Comparison of ENCODE assay signal across 8 cellular contexts in the genomic region with DNA sequence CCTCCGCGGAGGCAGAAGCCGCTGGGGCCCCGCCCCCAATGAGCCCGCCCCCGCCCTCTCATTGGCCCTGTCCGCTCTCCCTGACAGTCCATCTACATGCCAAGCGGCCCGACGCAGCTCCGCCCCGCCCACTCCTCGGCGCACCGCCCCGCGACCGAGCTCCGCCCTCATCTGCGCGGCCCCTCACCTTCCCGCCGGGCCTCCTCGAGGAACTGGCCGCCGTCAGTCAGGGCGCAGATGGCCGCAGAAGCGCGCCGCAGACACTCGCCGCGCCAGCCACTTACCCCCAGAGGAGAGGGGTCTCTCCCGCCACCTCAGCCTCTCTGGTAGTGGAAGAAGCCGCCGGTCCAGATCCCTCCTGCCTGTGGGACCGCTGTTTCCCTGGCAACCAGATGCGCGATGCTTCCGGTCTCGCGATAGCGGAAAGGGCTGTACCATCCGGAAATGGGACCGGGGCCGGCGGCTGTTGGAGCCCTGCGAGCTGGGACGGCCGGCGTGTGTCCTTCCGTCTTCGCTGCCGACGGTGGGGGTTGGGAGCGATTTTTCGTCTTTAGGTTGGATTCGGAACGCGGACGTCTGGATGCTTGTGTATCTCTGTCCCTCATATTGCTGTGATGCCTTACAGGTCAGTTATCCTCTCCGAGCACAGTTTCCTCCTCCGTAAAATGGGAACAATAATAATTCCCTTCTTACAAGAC. TPM values are rescaled to one million over a fixed set of nuclear protein-coding genes. Genes with fewer than 3 reads are reported as not detected.
DNase-seq lines count a peak whose midpoint lies in the region; ATAC-seq and TF ChIP-seq lines count a peak whose summit lies in the region.

A gene (minus strand): TSS at position 401 of the 698 bp plus-strand sequence. CDS start 6,317 bp downstream, outside the sequence.

- H3K9me3 ChIP-seq in esophagus (ENCODE audit: control insufficient read depth in 2 of 2, insufficient read depth in 1 of 2, low read depth in 1 of 2, low read length in 1 of 2) (no peaks in the 10 kb centered on the region), muscle layer of colon (ENCODE audit: low read length) (no peaks in the 10 kb centered on the region)

- peak within 1 kb of the TSS; percentile 63 to 80 for H3K27ac ChIP-seq in esophagus (ENCODE audit: low read depth in 2 of 2, low read length in 1 of 2)
- peak within 1 kb of the TSS; percentile 75 for H3K27ac ChIP-seq in muscle layer of colon (ENCODE audit: low read depth, low read length)

- peak within 1 kb of the TSS; percentile 84 to 88 for H3K4me3 ChIP-seq in esophagus (ENCODE audit: low read depth in 1 of 2, low read length in 2 of 2)
- H3K4me3 ChIP-seq in muscle layer of colon (ENCODE audit: low read depth in 1 of 2, low read length in 2 of 2), result peak within 1 kb of the TSS; percentile 59 to 87

- peaks cover 15% of the 10 kb centered on the region for H3K36me3 Mint-ChIP-seq in activated T-cell treated with anti-CD3 and anti-CD28 coated beads, Interleukin-2, amount 50 U/mL, for 24 hours (ENCODE audit: low read depth)

- peak within 1 kb of the TSS; percentile 5 for H3K9ac ChIP-seq in muscle layer of colon (ENCODE audit: low read length)

- no peaks in the 10 kb centered on the region for H3K27me3 Mint-ChIP-seq in activated T-cell treated with anti-CD3 and anti-CD28 coated beads, Interleukin-2, amount 50 U/mL, for 24 hours

- peaks cover 54% of the 10 kb centered on the region for H3K4me1 Mint-ChIP-seq in activated T-cell treated with anti-CD3 and anti-CD28 coated beads, Interleukin-2, amount 50 U/mL, for 24 hours (ENCODE audit: low read depth)

- peak within 1 kb of the TSS; percentile 98 for H3K27ac Mint-ChIP-seq in activated T-cell treated with anti-CD3 and anti-CD28 coated beads, Interleukin-2, amount 50 U/mL, for 24 hours

- H3K36me3 ChIP-seq in esophagus (ENCODE audit: control insufficient read depth in 2 of 2, insufficient read depth in 2 of 2, low read length in 1 of 2) (no peaks in the 10 kb centered on the region), muscle layer of colon (ENCODE audit: insufficient read depth, low read length) (no peaks in the 10 kb centered on the region)

- no peak for TF ChIP-seq EP300 in Ishikawa (IDR thresholded peaks at IDR 0.05; ENCODE audit: borderline replicate concordance)

- no peaks in the 10 kb centered on the region for H3K9me3 Mint-ChIP-seq in activated T-cell treated with anti-CD3 and anti-CD28 coated beads, Interleukin-2, amount 50 U/mL, for 24 hours

- TF ChIP-seq RAD21 in Ishikawa (IDR thresholded peaks at IDR 0.05; ENCODE audit: low read depth), result no peak

- H3K4me1 ChIP-seq in esophagus (ENCODE audit: control insufficient read depth in 2 of 2, insufficient read depth in 2 of 2, low read length in 1 of 2) (no peaks in the 10 kb centered on the region), muscle layer of colon (ENCODE audit: insufficient read depth, low read length) (peaks cover 11% of the 10 kb centered on the region)

- 0 to 1% methylated on average over 62 to 64 of the region's 64 CpGs for WGBS in esophagus, 2 donors

- peak; percentile 55 for DNase-seq in DMS153 treated with DMSO at 0.1 percent for 48 hours (lab: John Stamatoyannopoulos, UW; ENCODE audit: unreplicated experiment)
- peak; percentile 47 for DNase-seq in OCI-M2 (lab: John Stamatoyannopoulos, UW; ENCODE audit: unreplicated experiment)
- DNase-seq in activated T-cell treated with anti-CD3 and anti-CD28 coated beads, Interleukin-2, amount 50 U/mL, for 24 hours, result peak; percentile 99
- peak; percentile 88 to 89 for DNase-seq in stimulated activated CD8-positive, alpha-beta memory T cell treated with anti-CD3 and anti-CD28 coated beads, Interleukin-7, amount 100 ng/mL, for 1 hour (ENCODE audit: low read depth in 2 of 2)

- H3K27me3 ChIP-seq in esophagus (ENCODE audit: control insufficient read depth in 1 of 2, insufficient read depth in 2 of 2, low read length in 2 of 2) (no peaks in the 10 kb centered on the region), muscle layer of colon (ENCODE audit: control insufficient read depth in 1 of 2, insufficient read depth in 2 of 2, low read length in 2 of 2) (no peaks in the 10 kb centered on the region)

- H3K4me3 Mint-ChIP-seq in activated T-cell treated with anti-CD3 and anti-CD28 coated beads, Interleukin-2, amount 50 U/mL, for 24 hours, result peak within 1 kb of the TSS; percentile 98

- ATAC-seq in GM21619 (IDR thresholded peaks at IDR 0.05; ENCODE audit: unreplicated experiment), result peak; percentile 93

TF ChIP-seq in Ishikawa, 13 proteins besides CTCF, POLR2A, EP300 and RAD21:
- TF ChIP-seq EGR1 (IDR thresholded peaks at IDR 0.05) (0 out of 2 replicates have a peak, but pooled peaks have one; percentile 10), CREB1 (IDR thresholded peaks at IDR 0.05; ENCODE audit: low read depth) (no peak), TEAD4 (IDR thresholded peaks at IDR 0.05) (peak; percentile 18; the same call in 1 of the 2 replicates), FOXM1 (IDR thresholded peaks at IDR 0.05; ENCODE audit: borderline replicate concordance, low read depth) (no peak), TAF1 (IDR thresholded peaks at IDR 0.05; ENCODE audit: low read depth) (peak; percentile 71), NFIC (IDR thresholded peaks at IDR 0.05) (no peak), ZBTB7A (IDR thresholded peaks at IDR 0.05; ENCODE audit: low read depth) (no peak; the same call in 1 of the 2 replicates), YY1 (IDR thresholded peaks at IDR 0.05; ENCODE audit: low read depth) (no peak), CEBPB (IDR thresholded peaks at IDR 0.05) (no peak), TCF12 (IDR thresholded peaks at IDR 0.05; ENCODE audit: low read depth) (peak; percentile 62)
- TF ChIP-seq, protein P1, sequence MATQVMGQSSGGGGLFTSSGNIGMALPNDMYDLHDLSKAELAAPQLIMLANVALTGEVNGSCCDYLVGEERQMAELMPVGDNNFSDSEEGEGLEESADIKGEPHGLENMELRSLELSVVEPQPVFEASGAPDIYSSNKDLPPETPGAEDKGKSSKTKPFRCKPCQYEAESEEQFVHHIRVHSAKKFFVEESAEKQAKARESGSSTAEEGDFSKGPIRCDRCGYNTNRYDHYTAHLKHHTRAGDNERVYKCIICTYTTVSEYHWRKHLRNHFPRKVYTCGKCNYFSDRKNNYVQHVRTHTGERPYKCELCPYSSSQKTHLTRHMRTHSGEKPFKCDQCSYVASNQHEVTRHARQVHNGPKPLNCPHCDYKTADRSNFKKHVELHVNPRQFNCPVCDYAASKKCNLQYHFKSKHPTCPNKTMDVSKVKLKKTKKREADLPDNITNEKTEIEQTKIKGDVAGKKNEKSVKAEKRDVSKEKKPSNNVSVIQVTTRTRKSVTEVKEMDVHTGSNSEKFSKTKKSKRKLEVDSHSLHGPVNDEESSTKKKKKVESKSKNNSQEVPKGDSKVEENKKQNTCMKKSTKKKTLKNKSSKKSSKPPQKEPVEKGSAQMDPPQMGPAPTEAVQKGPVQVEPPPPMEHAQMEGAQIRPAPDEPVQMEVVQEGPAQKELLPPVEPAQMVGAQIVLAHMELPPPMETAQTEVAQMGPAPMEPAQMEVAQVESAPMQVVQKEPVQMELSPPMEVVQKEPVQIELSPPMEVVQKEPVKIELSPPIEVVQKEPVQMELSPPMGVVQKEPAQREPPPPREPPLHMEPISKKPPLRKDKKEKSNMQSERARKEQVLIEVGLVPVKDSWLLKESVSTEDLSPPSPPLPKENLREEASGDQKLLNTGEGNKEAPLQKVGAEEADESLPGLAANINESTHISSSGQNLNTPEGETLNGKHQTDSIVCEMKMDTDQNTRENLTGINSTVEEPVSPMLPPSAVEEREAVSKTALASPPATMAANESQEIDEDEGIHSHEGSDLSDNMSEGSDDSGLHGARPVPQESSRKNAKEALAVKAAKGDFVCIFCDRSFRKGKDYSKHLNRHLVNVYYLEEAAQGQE (IDR thresholded peaks at IDR 0.05; ENCODE audit: low read depth), result no peak
- TF ChIP-seq, protein P2, sequence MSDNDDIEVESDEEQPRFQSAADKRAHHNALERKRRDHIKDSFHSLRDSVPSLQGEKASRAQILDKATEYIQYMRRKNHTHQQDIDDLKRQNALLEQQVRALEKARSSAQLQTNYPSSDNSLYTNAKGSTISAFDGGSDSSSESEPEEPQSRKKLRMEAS (IDR thresholded peaks at IDR 0.05), result no peak; the same call in 1 of the 2 replicates
- TF ChIP-seq, protein P3, sequence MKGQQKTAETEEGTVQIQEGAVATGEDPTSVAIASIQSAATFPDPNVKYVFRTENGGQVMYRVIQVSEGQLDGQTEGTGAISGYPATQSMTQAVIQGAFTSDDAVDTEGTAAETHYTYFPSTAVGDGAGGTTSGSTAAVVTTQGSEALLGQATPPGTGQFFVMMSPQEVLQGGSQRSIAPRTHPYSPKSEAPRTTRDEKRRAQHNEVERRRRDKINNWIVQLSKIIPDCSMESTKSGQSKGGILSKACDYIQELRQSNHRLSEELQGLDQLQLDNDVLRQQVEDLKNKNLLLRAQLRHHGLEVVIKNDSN (IDR thresholded peaks at IDR 0.05), result 0 out of 2 replicates have a peak, but pooled peaks have one; percentile 22

RNA-seq across cellular contexts. Expression of the gene that starts here (rescaled TPM):
- polyA plus RNA-seq in esophagus, result under 1 TPM; 0.21 to 0.29 TPM

Comparison
In these comparisons a context has a peak if more than half of its experiments do, and no peak if none do; other contexts are left out.
1. Peak in every context shown above with its lines: DNase-seq, ATAC-seq, H3K4me3 ChIP-seq and H3K27ac ChIP-seq.
2. DNase-seq: peak in every context shown above with its lines; median percentile 99 in activated T-cell treated with anti-CD3 and anti-CD28 coated beads, Interleukin-2, amount 50 U/mL, for 24 hours; 88 in stimulated activated CD8-positive, alpha-beta memory T cell treated with anti-CD3 and anti-CD28 coated beads, Interleukin-7, amount 100 ng/mL, for 1 hour; 55 in DMS153 treated with DMSO at 0.1 percent for 48 hours; 47 in OCI-M2.